Comparison of ENCODE assay signal across 8 cellular contexts in the genomic region with DNA sequence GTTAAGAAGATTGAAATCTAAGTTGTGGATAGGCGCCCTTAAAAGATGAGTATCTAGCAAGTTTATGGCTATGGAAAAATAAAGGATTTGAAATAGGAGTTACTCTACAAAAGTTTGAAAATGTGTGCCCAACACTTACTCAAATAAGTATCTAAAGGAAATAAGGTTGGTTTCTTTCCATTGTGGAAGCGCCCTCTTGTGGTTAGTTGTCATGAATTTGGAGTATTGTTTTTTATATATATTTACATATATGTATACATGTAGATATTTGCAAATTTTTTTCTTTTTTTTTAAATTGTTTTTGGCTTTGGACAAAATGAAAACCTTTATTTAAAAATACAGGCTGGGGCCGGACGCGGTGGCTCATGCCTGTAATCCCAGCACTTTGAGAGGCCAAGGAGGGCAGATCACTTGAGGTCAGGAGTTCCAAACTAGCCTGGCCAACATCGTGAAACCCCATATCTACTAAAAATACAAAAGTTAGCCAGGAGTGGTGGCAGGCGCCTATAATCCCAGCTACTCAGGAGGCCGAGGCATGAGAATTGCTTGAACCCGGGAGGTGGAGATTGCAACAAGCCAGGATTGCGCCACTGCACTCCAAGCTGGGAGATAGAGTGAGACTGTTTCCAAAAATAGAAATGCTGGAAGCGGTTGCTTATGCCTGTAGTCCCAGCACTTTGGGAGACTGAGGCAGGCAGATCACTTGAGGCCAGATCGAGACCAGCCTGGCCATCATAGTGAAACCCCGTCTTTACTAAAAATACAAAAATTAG. TPM values are rescaled to one million over a fixed set of nuclear protein-coding genes. Genes with fewer than 3 reads are reported as not detected.
DNase-seq lines count a peak whose midpoint lies in the region; ATAC-seq and TF ChIP-seq lines count a peak whose summit lies in the region.

No MANE protein-coding gene starts in this region.

- H3K9me3 ChIP-seq in Peyer's patch, result no peaks in the 10 kb centered on the region

- no peaks in the 10 kb centered on the region for H3K4me1 Mint-ChIP-seq in Calu3 (ENCODE audit: low read depth, unreplicated experiment)

- H3K36me3 ChIP-seq in Peyer's patch (peaks cover 0 to 29% (median 0%) of the 10 kb centered on the region in 3 donors), brain microvascular endothelial cell (replicated peaks) (peaks cover 10% of the 10 kb centered on the region)

- TF ChIP-seq POLR2A in Peyer's patch (IDR thresholded peaks at IDR 0.05), result no peak

- H3K4me3 Mint-ChIP-seq in Calu3 (ENCODE audit: low read depth, unreplicated experiment), result no peak overlapping the region

- in situ Hi-C loops in brain microvascular endothelial cell (cut with HindIII; ENCODE audit: low pct_ligation_motif_present, low sequenced_read_pairs), result no loop called here

- no peaks in the 10 kb centered on the region for H3K9me3 Mint-ChIP-seq in Calu3 (ENCODE audit: low read depth, unreplicated experiment)

- intact Hi-C loops in Calu3 (cut with micrococcal nuclease; ENCODE audit: unreplicated experiment), result loop anchor here (1.0 to 5.0 kb wide), 2 partner anchors 137 to 440 kb away; no protein-coding TSS in a partner anchor

- no peak overlapping the region for H3K27ac Mint-ChIP-seq in Calu3 (ENCODE audit: unreplicated experiment)

- ATAC-seq in HG03108 (IDR thresholded peaks at IDR 0.05; ENCODE audit: unreplicated experiment) (no peak), HG03175 (IDR thresholded peaks at IDR 0.05; ENCODE audit: unreplicated experiment) (no peak)

- peak; percentile 56 for DNase-seq in Calu3
- peak; percentile 22 for DNase-seq in HEK293T (ENCODE audit: extremely low spot score)
- DNase-seq in Peyer's patch, result peak in 2 of 3 donors; percentile 42 to 64
- peak; percentile 63 for DNase-seq in brain microvascular endothelial cell
- peak; percentile 58 for DNase-seq in kidney tubule cell (ENCODE audit: low spot score)
- DNase-seq in stimulated activated CD8-positive, alpha-beta memory T cell treated with anti-CD3 and anti-CD28 coated beads, Interleukin-4, amount 100 ng/mL, for 48 hours, result peak; percentile 43

- POLR2A ChIA-PET in HEK293T (lab: Yijun Ruan, JAX), result no interaction called here

- BruUV-seq in Calu3 (replicated peaks; lab: Mats Ljungman, UMichigan), result no TSS peak

- TF ChIP-seq CTCF in Calu3 (IDR thresholded peaks at IDR 0.05; ENCODE audit: unreplicated experiment) (peak; percentile 76), Peyer's patch (IDR thresholded peaks at IDR 0.05) (peak; percentile 27 to 81 (median 64)), brain microvascular endothelial cell (IDR thresholded peaks at IDR 0.05; ENCODE audit: low read depth, low read length, missing control alignments) (no peak)

- no peaks in the 10 kb centered on the region for H3K27me3 Mint-ChIP-seq in Calu3 (ENCODE audit: unreplicated experiment)

- no peaks in the 10 kb centered on the region for H3K36me3 Mint-ChIP-seq in Calu3 (ENCODE audit: insufficient read depth, unreplicated experiment)

- H3K27ac ChIP-seq in Peyer's patch (peak overlapping the region in 1 of 4 donors; percentile 5), brain microvascular endothelial cell (peak overlapping the region; percentile 54)

- H3K27me3 ChIP-seq in Peyer's patch, result no peaks in the 10 kb centered on the region
- no peaks in the 10 kb centered on the region for H3K27me3 ChIP-seq in brain microvascular endothelial cell (replicated peaks)

- no peak overlapping the region for H3K4me3 ChIP-seq in Peyer's patch
- H3K4me3 ChIP-seq in brain microvascular endothelial cell (ENCODE audit: low read depth, low read length), result no peak overlapping the region

- CTCF ChIA-PET in Calu3 (lab: Charles Lee) (interaction anchor here (0.5 to 0.6 kb wide), 2 partner anchors 259 to 439 kb away, joined by 3 to 5 read pairs; no protein-coding TSS in a partner anchor), HEK293T (lab: Yijun Ruan, JAX) (interaction anchor here (0.6 to 1.6 kb wide), 3 partner anchors 76 to 137 kb away, joined by 3 to 9 read pairs (median 3); no protein-coding TSS in a partner anchor)

- no peaks in the 10 kb centered on the region for H3K4me1 ChIP-seq in Peyer's patch

TF ChIP-seq in HEK293T, 16 proteins besides CTCF, POLR2A, EP300 and RAD21:
- TF ChIP-seq L3MBTL2 (conservative IDR thresholded peaks at IDR 0.05) (no peak), LEF1 (IDR thresholded peaks at IDR 0.05; ENCODE audit: borderline replicate concordance) (no peak), ZNF384 (IDR thresholded peaks at IDR 0.05) (0 out of 2 replicates have a peak, but pooled peaks have one; percentile 28)

RNA-seq across cellular contexts. Expression of a gene that starts 24.0 kb away (rescaled TPM):
- total RNA-seq in Calu3 (2022) (31.4 and 34.4 TPM in 2 replicates), Peyer's patch (10 to 100 TPM; 37.1 to 63.1 (median 47.8) TPM)

RNA-seq across cellular contexts. Expression of a gene that starts 43.3 kb away (rescaled TPM):
- 25.5 and 29.4 TPM in 2 replicates for total RNA-seq in Calu3 (2022)
- total RNA-seq in Peyer's patch, result 10 to 100 TPM; 17.7 to 23.3 (median 18.9) TPM

RNA-seq across cellular contexts. Expression of a gene that starts 52.2 kb away (rescaled TPM):
- 55.0 and 57.4 TPM in 2 replicates for total RNA-seq in Calu3 (2022)
- 10 to 100 TPM; 57.3 to 79.5 (median 77.0) TPM for total RNA-seq in Peyer's patch

RNA-seq across cellular contexts. Expression of a gene that starts 52.4 kb away (rescaled TPM):
- total RNA-seq in Calu3 (2022), result 55.8 and 59.8 TPM in 2 replicates
- total RNA-seq in Peyer's patch, result 10 to 100 TPM in 2 of 4 donors, 1 to 10 TPM in 2; 6.9 to 20.6 (median 10.5) TPM
